Comparison of ENCODE assay signal across 1 cellular context in genomic region chr20:50724851-50725721, GRCh38.
TF ChIP-seq lines count a peak whose summit lies in the region.

No MANE protein-coding gene starts in this region.

TF ChIP-seq in K562, 482 proteins besides CTCF, POLR2A, EP300 and RAD21 (continued from another document):
- no peak for TF ChIP-seq PBX2 (CRISPR knock-in tag; IDR thresholded peaks at IDR 0.05; ENCODE audit: low read depth)
- peak; percentile 71 for TF ChIP-seq PBX2 (tag; conservative IDR thresholded peaks at IDR 0.05; ENCODE audit: low read depth)
